ENCODE assay signal across 1 cellular context in genomic region chr1:203281851-203282661, GRCh38.
TF ChIP-seq lines count a peak whose summit lies in the region.

No MANE protein-coding gene starts in this region.

TF ChIP-seq in K562, 482 proteins besides CTCF, POLR2A, EP300 and RAD21 (continued from another document and continues in another):
- TF ChIP-seq ZNF407 (IDR thresholded peaks at IDR 0.05; ENCODE audit: low read depth) (no peak), ZKSCAN1 (IDR thresholded peaks at IDR 0.05; ENCODE audit: low read depth, low read length) (no peak), PREB (CRISPR knock-in tag; IDR thresholded peaks at IDR 0.05) (no peak), PKNOX1 (IDR thresholded peaks at IDR 0.05) (peak; percentile 92), KLF13 (tag; IDR thresholded peaks at IDR 0.05; ENCODE audit: borderline replicate concordance, low read depth) (no peak), FOXA1 (IDR thresholded peaks at IDR 0.05; ENCODE audit: borderline replicate concordance) (no peak), ETS2 (tag; IDR thresholded peaks at IDR 0.05; ENCODE audit: borderline replicate concordance, poor library complexity, severe bottlenecking) (no peak), THAP7 (CRISPR knock-in tag; IDR thresholded peaks at IDR 0.05) (no peak), UBTF (IDR thresholded peaks at IDR 0.05; ENCODE audit: borderline replicate concordance in 1 of 2, low read depth in 2 of 2, low read length in 2 of 2) (0 out of 4 replicates have a peak, but pooled peaks of 1 of the 2 experiments have one; percentile 19), ZNF3 (CRISPR knock-in tag; IDR thresholded peaks at IDR 0.05) (no peak), RAD51 (IDR thresholded peaks at IDR 0.05; ENCODE audit: borderline replicate concordance, low read depth) (no peak), KLF6 (CRISPR knock-in tag; IDR thresholded peaks at IDR 0.05; ENCODE audit: borderline replicate concordance) (no peak), CHCHD3 (CRISPR knock-in tag; IDR thresholded peaks at IDR 0.05) (no peak), ZNF766 (CRISPR knock-in tag; conservative IDR thresholded peaks at IDR 0.05) (no peak), ZNF586 (CRISPR knock-in tag; conservative IDR thresholded peaks at IDR 0.05) (no peak), GATA2 (CRISPR knock-in tag; IDR thresholded peaks at IDR 0.05) (peak; percentile 50; the same call in 1 of the 2 replicates), ZNF324 (CRISPR knock-in tag; IDR thresholded peaks at IDR 0.05) (no peak), SMARCA5 (IDR thresholded peaks at IDR 0.05) (no peak), NR2C1 (IDR thresholded peaks at IDR 0.05) (no peak), NR2C1 (tag; IDR thresholded peaks at IDR 0.05) (0 out of 2 replicates have a peak, but pooled peaks have one; percentile 7), PHTF2 (CRISPR knock-in tag; IDR thresholded peaks at IDR 0.05) (no peak), MEF2A (IDR thresholded peaks at IDR 0.05; ENCODE audit: control insufficient read depth, low read depth, low read length) (peak; percentile 80; the same call in 1 of the 2 replicates), RHOXF2B (CRISPR knock-in tag; conservative IDR thresholded peaks at IDR 0.05) (no peak), ZNF639 (CRISPR knock-in tag; conservative IDR thresholded peaks at IDR 0.05 in 1 of 2, IDR thresholded peaks at IDR 0.05 in 1 of 2) (no peak), U2AF2 (optimal IDR thresholded peaks at IDR 0.05; ENCODE audit: low read depth, low read length) (no peak), SETDB1 (IDR thresholded peaks at IDR 0.05; ENCODE audit: low read length) (no peak), NFRKB (IDR thresholded peaks at IDR 0.05; ENCODE audit: low read depth) (no peak), FOSL1 (tag; conservative IDR thresholded peaks at IDR 0.05) (no peak), GABPB1 (CRISPR knock-in tag; IDR thresholded peaks at IDR 0.05) (no peak), ETV6 (IDR thresholded peaks at IDR 0.05; ENCODE audit: borderline replicate concordance in 1 of 2, low read depth in 2 of 2, low read length in 1 of 2) (no peak), ETV6 (CRISPR knock-in tag; IDR thresholded peaks at IDR 0.05; ENCODE audit: borderline replicate concordance) (no peak), FOXP4 (CRISPR knock-in tag; IDR thresholded peaks at IDR 0.05; ENCODE audit: borderline replicate concordance) (no peak), PYGO2 (tag; IDR thresholded peaks at IDR 0.05) (no peak), TOE1 (IDR thresholded peaks at IDR 0.05; ENCODE audit: borderline replicate concordance) (no peak), TOE1 (CRISPR knock-in tag; IDR thresholded peaks at IDR 0.05; ENCODE audit: borderline replicate concordance, low read depth) (no peak), MAX (CRISPR knock-in tag; IDR thresholded peaks at IDR 0.05) (no peak)
- TF ChIP-seq, protein P1, sequence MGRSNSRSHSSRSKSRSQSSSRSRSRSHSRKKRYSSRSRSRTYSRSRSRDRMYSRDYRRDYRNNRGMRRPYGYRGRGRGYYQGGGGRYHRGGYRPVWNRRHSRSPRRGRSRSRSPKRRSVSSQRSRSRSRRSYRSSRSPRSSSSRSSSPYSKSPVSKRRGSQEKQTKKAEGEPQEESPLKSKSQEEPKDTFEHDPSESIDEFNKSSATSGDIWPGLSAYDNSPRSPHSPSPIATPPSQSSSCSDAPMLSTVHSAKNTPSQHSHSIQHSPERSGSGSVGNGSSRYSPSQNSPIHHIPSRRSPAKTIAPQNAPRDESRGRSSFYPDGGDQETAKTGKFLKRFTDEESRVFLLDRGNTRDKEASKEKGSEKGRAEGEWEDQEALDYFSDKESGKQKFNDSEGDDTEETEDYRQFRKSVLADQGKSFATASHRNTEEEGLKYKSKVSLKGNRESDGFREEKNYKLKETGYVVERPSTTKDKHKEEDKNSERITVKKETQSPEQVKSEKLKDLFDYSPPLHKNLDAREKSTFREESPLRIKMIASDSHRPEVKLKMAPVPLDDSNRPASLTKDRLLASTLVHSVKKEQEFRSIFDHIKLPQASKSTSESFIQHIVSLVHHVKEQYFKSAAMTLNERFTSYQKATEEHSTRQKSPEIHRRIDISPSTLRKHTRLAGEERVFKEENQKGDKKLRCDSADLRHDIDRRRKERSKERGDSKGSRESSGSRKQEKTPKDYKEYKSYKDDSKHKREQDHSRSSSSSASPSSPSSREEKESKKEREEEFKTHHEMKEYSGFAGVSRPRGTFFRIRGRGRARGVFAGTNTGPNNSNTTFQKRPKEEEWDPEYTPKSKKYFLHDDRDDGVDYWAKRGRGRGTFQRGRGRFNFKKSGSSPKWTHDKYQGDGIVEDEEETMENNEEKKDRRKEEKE (IDR thresholded peaks at IDR 0.05; ENCODE audit: borderline replicate concordance in 1 of 2, control insufficient read depth in 1 of 2, low read depth in 2 of 2, low read length in 1 of 2): no peak
- TF ChIP-seq, protein P2, sequence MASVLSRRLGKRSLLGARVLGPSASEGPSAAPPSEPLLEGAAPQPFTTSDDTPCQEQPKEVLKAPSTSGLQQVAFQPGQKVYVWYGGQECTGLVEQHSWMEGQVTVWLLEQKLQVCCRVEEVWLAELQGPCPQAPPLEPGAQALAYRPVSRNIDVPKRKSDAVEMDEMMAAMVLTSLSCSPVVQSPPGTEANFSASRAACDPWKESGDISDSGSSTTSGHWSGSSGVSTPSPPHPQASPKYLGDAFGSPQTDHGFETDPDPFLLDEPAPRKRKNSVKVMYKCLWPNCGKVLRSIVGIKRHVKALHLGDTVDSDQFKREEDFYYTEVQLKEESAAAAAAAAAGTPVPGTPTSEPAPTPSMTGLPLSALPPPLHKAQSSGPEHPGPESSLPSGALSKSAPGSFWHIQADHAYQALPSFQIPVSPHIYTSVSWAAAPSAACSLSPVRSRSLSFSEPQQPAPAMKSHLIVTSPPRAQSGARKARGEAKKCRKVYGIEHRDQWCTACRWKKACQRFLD (CRISPR knock-in tag; IDR thresholded peaks at IDR 0.05): no peak
